ENCODE assay signal across 30 cellular contexts in the genomic region with DNA sequence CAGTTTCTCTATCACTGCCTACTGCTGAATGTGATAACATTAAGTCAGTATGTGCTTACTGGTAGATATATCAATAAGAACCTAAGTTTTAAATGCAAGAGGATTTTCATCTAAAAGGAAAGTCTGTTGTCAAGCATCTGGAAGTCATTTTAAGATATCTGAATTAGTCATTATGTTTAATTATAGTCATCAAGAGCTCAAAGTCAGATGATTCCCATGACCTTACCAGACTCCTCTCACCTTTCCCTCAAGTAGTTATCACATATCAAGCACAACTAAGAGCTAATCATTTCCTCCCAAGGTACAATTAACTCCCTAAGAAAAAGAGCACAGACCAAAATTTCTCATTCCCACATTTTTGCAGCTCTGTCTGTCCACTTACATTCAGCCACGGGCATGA. TPM values are rescaled to one million over a fixed set of nuclear protein-coding genes. Genes with fewer than 3 reads are reported as not detected.
DNase-seq lines count a peak whose midpoint lies in the region; ATAC-seq, FAIRE-seq and TF ChIP-seq lines count a peak whose summit lies in the region.
"Had no signal": no experiment of that assay in that cellular context is flagged by ENCODE, and none has a peak within 500 bp of the region (broad histone marks: within the 10 kb centered on the region; RNA-seq: fewer than 3 reads in every experiment).

No MANE protein-coding gene starts in this region.

- H3K9me2 ChIP-seq in GM23248 (ENCODE audit: insufficient read depth), result no peaks in the 10 kb centered on the region

- POLR2A ChIA-PET in GM12878 (lab: Charles Lee), result no interaction called here

- in situ Hi-C loops in GM23248 (cut with MboI) (no loop called here), GM12878 (cut with MboI) (no loop called here)

- no peak overlapping the region for H3K23ac ChIP-seq in mesendoderm (ENCODE audit: low read length)
- H3K23ac ChIP-seq in H9 (ENCODE audit: insufficient read length, low read depth, low read length), result no peak overlapping the region

- no peak overlapping the region for H4K8ac ChIP-seq in mesendoderm (ENCODE audit: low read depth, low read length)
- H4K8ac ChIP-seq in H9 (replicated peaks; ENCODE audit: insufficient read length, low read depth, low read length), result no peak overlapping the region

- SMC1A ChIA-PET in GM12878 (lab: Charles Lee; ENCODE audit: uncharacterized antibody, unreplicated experiment), result interaction anchor here (0.7 kb wide), 1 partner anchor 13 kb away, joined by 3 read pairs; no protein-coding TSS in a partner anchor

- no peak overlapping the region for H4K91ac ChIP-seq in H9 (ENCODE audit: insufficient read length, low read depth, low read length)

- no peak overlapping the region for H3K14ac ChIP-seq in H9 (ENCODE audit: insufficient read depth, low read length)

- peaks cover 0 to 2% of the 10 kb centered on the region in 2 experiments; a peak in 1 of 5 replicates for H3K9me3 Mint-ChIP-seq in H9
- H3K9me3 Mint-ChIP-seq: activated naive CD4-positive, alpha-beta T cell treated with anti-CD3 and anti-CD28 coated beads, Interleukin-2, amount 10 ng/mL, durations not matched to agents 7 days and 5 days had no signal

- H3K27me3 ChIP-seq in GM23248 (replicated peaks; ENCODE audit: insufficient read depth) (no peaks in the 10 kb centered on the region), GM12878 (replicated peaks in 1 of 2; ENCODE audit: control insufficient read depth in 2 of 2, insufficient read depth in 2 of 2, low read length in 1 of 2) (no peaks in the 10 kb centered on the region), mesendoderm (ENCODE audit: insufficient read depth, low read length, poor library complexity) (no peaks in the 10 kb centered on the region), H9 (ENCODE audit: insufficient read depth, low read length) (no peaks in the 10 kb centered on the region)
- H3K27me3 ChIP-seq: dorsolateral prefrontal cortex, neutrophil, thyroid gland had no signal

- no peak overlapping the region for H2BK12ac ChIP-seq in H9 (ENCODE audit: insufficient read length, low read depth, low read length)

- H2BK15ac ChIP-seq in mesendoderm (replicated peaks; ENCODE audit: low read depth) (no peak overlapping the region), H9 (ENCODE audit: low read depth, low read length) (no peak overlapping the region)

- H3K27ac Mint-ChIP-seq in H9, result no peak overlapping the region
- H3K27ac Mint-ChIP-seq: activated naive CD4-positive, alpha-beta T cell treated with anti-CD3 and anti-CD28 coated beads, Interleukin-2, amount 10 ng/mL, durations not matched to agents 7 days and 5 days had no signal

- H3K23me2 ChIP-seq in H9 (ENCODE audit: insufficient read length, low read depth, low read length, poor library complexity, severe bottlenecking), result no peaks in the 10 kb centered on the region

- H3K4ac ChIP-seq in mesendoderm (ENCODE audit: low read depth, low read length) (no peak overlapping the region), H9 (ENCODE audit: low read depth, low read length) (no peak overlapping the region)

- CTCF ChIA-PET in GM12878 (lab: Yijun Ruan, JAX), result interaction anchor here (1.6 to 1.8 kb wide), 2 partner anchors 70 to 857 kb away, joined by 4 read pairs; no protein-coding TSS in a partner anchor

- no TSS peak for BruUV-seq in GM12878 (replicated peaks; lab: Mats Ljungman, UMichigan)

- no peaks in the 10 kb centered on the region for H4K20me1 ChIP-seq in GM23248 (ENCODE audit: insufficient read depth)
- no peaks in the 10 kb centered on the region for H4K20me1 ChIP-seq in GM12878 (ENCODE audit: control insufficient read depth, insufficient read depth)
- H4K20me1 ChIP-seq in H9 (ENCODE audit: control insufficient read depth, insufficient read depth, insufficient read length), result no peaks in the 10 kb centered on the region

- H3K4me1 ChIP-seq in GM23248 (ENCODE audit: insufficient read depth), result peaks cover 10% of the 10 kb centered on the region
- H3K4me1 ChIP-seq in GM12878 (ENCODE audit: control insufficient read depth, insufficient read depth, low read length), result no peaks in the 10 kb centered on the region
- H3K4me1 ChIP-seq in mesendoderm (ENCODE audit: control insufficient read depth, low read depth, low read length), result peaks cover 2% of the 10 kb centered on the region
- H3K4me1 ChIP-seq in H9 (ENCODE audit: insufficient read depth, low read length), result no peaks in the 10 kb centered on the region

- H2BK120ac ChIP-seq in mesendoderm (ENCODE audit: low read depth, low read length), result no peak overlapping the region
- no peak overlapping the region for H2BK120ac ChIP-seq in H9 (ENCODE audit: low read depth, low read length, poor library complexity, severe bottlenecking)

- no peaks in the 10 kb centered on the region for H3K79me2 ChIP-seq in GM23248 (ENCODE audit: insufficient read depth)
- no peaks in the 10 kb centered on the region for H3K79me2 ChIP-seq in GM12878 (ENCODE audit: control insufficient read depth, insufficient read depth, low read length)
- no peaks in the 10 kb centered on the region for H3K79me2 ChIP-seq in mesendoderm (ENCODE audit: control insufficient read depth, insufficient read depth, low read length)
- no peaks in the 10 kb centered on the region for H3K79me2 ChIP-seq in H9 (ENCODE audit: insufficient read depth, low read length)

- peaks cover 7 to 10% of the 10 kb centered on the region in 2 experiments for H3K4me1 Mint-ChIP-seq in H9
- H3K4me1 Mint-ChIP-seq: activated naive CD4-positive, alpha-beta T cell treated with anti-CD3 and anti-CD28 coated beads, Interleukin-2, amount 10 ng/mL, durations not matched to agents 7 days and 5 days had no signal

- H3K9me3 ChIP-seq in GM23248 (ENCODE audit: low read depth) (no peaks in the 10 kb centered on the region), GM12878 (replicated peaks; ENCODE audit: control insufficient read depth, insufficient read depth, low read length) (no peaks in the 10 kb centered on the region), H9 (ENCODE audit: control insufficient read depth, low read depth, low read length) (no peaks in the 10 kb centered on the region)
- H3K9me3 ChIP-seq: neutrophil, thyroid gland had no signal

- H2BK5ac ChIP-seq in mesendoderm (ENCODE audit: low read length) (no peak overlapping the region), H9 (ENCODE audit: insufficient read length, low read length) (no peak overlapping the region)

- DNase-seq in activated CD4-positive, CD25-positive, alpha-beta regulatory T cell treated with anti-CD3 and anti-CD28 coated beads, Interleukin-2, amount 50 U/mL, for 72 hours, result no peak
- DNase-seq in GM23248, result peak; percentile 39
- no peak for DNase-seq in GM12878 (ENCODE audit: low read depth, low spot score)
- no peak for DNase-seq in mesendoderm
- no peak for DNase-seq in H9
- DNase-seq: 8988T; activated CD4-positive, alpha-beta T cell treated with anti-CD3 and anti-CD28 coated beads, Interleukin-2, amount 50 U/mL, for 48 hours; activated CD8-positive, alpha-beta memory T cell treated with anti-CD3 and anti-CD28 coated beads, Interleukin-2, amount 50 U/mL, for 48 hours; activated naive CD4-positive, alpha-beta T cell treated with anti-CD3 and anti-CD28 coated beads, Interleukin-2, amount 10 ng/mL, durations not matched to agents 7 days and 5 days; AML-193; anterior cingulate cortex; DMS79; dorsolateral prefrontal cortex; foreskin melanocyte; H7; MM.1S; NCI-H1436; NCI-H524; stimulated activated CD4-positive, alpha-beta T cell treated with anti-CD3 and anti-CD28 coated beads, Interleukin-2, amount 100 ng/mL, for 48 hours; stimulated activated naive CD4-positive, alpha-beta T cell; thyroid gland had no signal

- H2AK5ac ChIP-seq in mesendoderm (ENCODE audit: low read length), result no peak overlapping the region
- no peak overlapping the region for H2AK5ac ChIP-seq in H9 (ENCODE audit: insufficient read length, low read length)

- no peak overlapping the region for H3K4me3 ChIP-seq in GM23248
- no peak overlapping the region for H3K4me3 ChIP-seq in GM12878
- no peak overlapping the region for H3K4me3 ChIP-seq in mesendoderm (ENCODE audit: low read length)
- H3K4me3 ChIP-seq: dorsolateral prefrontal cortex, K562, lung, SK-N-MC, smooth muscle cell, thyroid gland had no signal

- H3K18ac ChIP-seq in mesendoderm (ENCODE audit: low read length) (no peak overlapping the region), H9 (ENCODE audit: insufficient read length, low read depth, low read length) (no peak overlapping the region)

- H3T11ph ChIP-seq in H9 (ENCODE audit: low read length), result no peak overlapping the region

- no peaks in the 10 kb centered on the region for H3F3A ChIP-seq in GM23248 (ENCODE audit: insufficient read depth)

- 38 to 42% methylated on average over 1 of the region's 1 CpG for WGBS in GM23248 (ENCODE audit: low coverage in 1 of 2, low lambda C conversion rate in 2 of 2, missing lambda C conversion rate in 2 of 2), 2 experiments
- WGBS in GM12878 (ENCODE audit: insufficient coverage, insufficient replicate concordance, low lambda C conversion rate, missing lambda C conversion rate), result 56% methylated on average over 1 of the region's 1 CpG
- no CpG with 5 or more reads among the region's 1 CpG for WGBS in mesendoderm (ENCODE audit: extremely low coverage, insufficient coverage, low lambda C conversion rate)
- WGBS in H9 (ENCODE audit: extremely low coverage, insufficient read length, low lambda C conversion rate), result no CpG with 5 or more reads among the region's 1 CpG

- no peak for FAIRE-seq in GM12878 (lab: Jason Lieb, UNC)
- FAIRE-seq: K562, keratinocyte had no signal

- H3K27me3 Mint-ChIP-seq in H9 (ENCODE audit: low read depth), result no peaks in the 10 kb centered on the region
- H3K27me3 Mint-ChIP-seq: activated naive CD4-positive, alpha-beta T cell treated with anti-CD3 and anti-CD28 coated beads, Interleukin-2, amount 10 ng/mL, durations not matched to agents 7 days and 5 days had no signal

- H3K79me1 ChIP-seq in mesendoderm (ENCODE audit: low read length) (peaks cover 4% of the 10 kb centered on the region), H9 (ENCODE audit: insufficient read depth, low read depth, low read length, poor library complexity, severe bottlenecking) (no peaks in the 10 kb centered on the region)

- TF ChIP-seq CTCF in GM12878 (IDR thresholded peaks at IDR 0.05 in 2 of 3, conservative IDR thresholded peaks at IDR 0.05 in 1 of 3; ENCODE audit: control insufficient read depth in 2 of 3, extremely low read depth in 1 of 3, insufficient read depth in 1 of 3, low read depth in 3 of 3, low read length in 3 of 3), result no peak
- no peak for TF ChIP-seq CTCF in H9 (conservative IDR thresholded peaks at IDR 0.05)

- peaks cover 42% of the 10 kb centered on the region for H3K36me3 ChIP-seq in GM23248 (ENCODE audit: low read depth)
- H3K36me3 ChIP-seq in GM12878 (ENCODE audit: control insufficient read depth in 2 of 2, insufficient read depth in 2 of 2, low read length in 1 of 2), result peaks cover 4 to 27% of the 10 kb centered on the region in 2 experiments
- peaks cover 8% of the 10 kb centered on the region for H3K36me3 ChIP-seq in mesendoderm (ENCODE audit: control insufficient read depth, insufficient read depth, low read length)
- H3K36me3 ChIP-seq: thyroid gland had no signal

- H2BK20ac ChIP-seq in H9 (ENCODE audit: low read depth, low read length, poor library complexity, severe bottlenecking), result no peak overlapping the region

- TF ChIP-seq POLR2A in GM12878 (IDR thresholded peaks at IDR 0.05; ENCODE audit: low read depth, low read length), result no peak

- intact Hi-C loops in GM12878 (cut with micrococcal nuclease; ENCODE audit: unreplicated experiment), result no loop called here

- H3K4me3 Mint-ChIP-seq in H9, result no peak overlapping the region
- H3K4me3 Mint-ChIP-seq: activated naive CD4-positive, alpha-beta T cell treated with anti-CD3 and anti-CD28 coated beads, Interleukin-2, amount 10 ng/mL, durations not matched to agents 7 days and 5 days had no signal

- H3K27ac ChIP-seq in GM23248 (no peak overlapping the region), GM12878 (ENCODE audit: control insufficient read depth, insufficient read depth) (no peak overlapping the region), mesendoderm (ENCODE audit: low read depth, low read length) (peak overlapping the region; percentile 27), H9 (ENCODE audit: insufficient read length, low read depth, low read length) (no peak overlapping the region)
- H3K27ac ChIP-seq: dorsolateral prefrontal cortex, neutrophil, SK-N-MC, thyroid gland had no signal

- peak; percentile 35 to 48 for ATAC-seq in activated CD4-positive, CD25-positive, alpha-beta regulatory T cell treated with anti-CD3 and anti-CD28 coated beads, Interleukin-2, amount 50 U/mL, for 24 hours
- ATAC-seq in GM12878 (no peak), HG03039 (IDR thresholded peaks at IDR 0.05; ENCODE audit: unreplicated experiment) (no peak), GM18870 (IDR thresholded peaks at IDR 0.05; ENCODE audit: unreplicated experiment) (no peak)
- ATAC-seq: K562 had no signal

- no peak overlapping the region for H3K9ac ChIP-seq in GM23248
- no peak overlapping the region for H3K9ac ChIP-seq in GM12878 (ENCODE audit: control insufficient read depth, insufficient read depth, low read length)
- no peak overlapping the region for H3K9ac ChIP-seq in mesendoderm (ENCODE audit: low read length)
- no peak overlapping the region for H3K9ac ChIP-seq in H9 (ENCODE audit: extremely low read depth, insufficient read length, low read length)

- H4K5ac ChIP-seq in mesendoderm (ENCODE audit: low read length) (no peak overlapping the region), H9 (ENCODE audit: insufficient read length, low read depth, low read length) (no peak overlapping the region)

- H3K4me2 ChIP-seq in GM23248 (ENCODE audit: unreplicated experiment) (no peak overlapping the region), GM12878 (ENCODE audit: control insufficient read depth, insufficient read depth) (no peak overlapping the region), mesendoderm (ENCODE audit: low read length) (no peak overlapping the region), H9 (ENCODE audit: insufficient read depth, insufficient read length, low read length) (no peak overlapping the region)
- H3K4me2 ChIP-seq: smooth muscle cell had no signal

- TF ChIP-seq EP300 in GM12878 (IDR thresholded peaks at IDR 0.05; ENCODE audit: borderline replicate concordance in 1 of 2, control insufficient read depth in 1 of 2, low read depth in 2 of 2, low read length in 2 of 2), result no peak

- TF ChIP-seq RAD21 in GM12878 (IDR thresholded peaks at IDR 0.05; ENCODE audit: insufficient read depth, low read depth, low read length), result no peak

- peaks cover 90 to 96% (median 94%) of the 10 kb centered on the region in 3 experiments for H3K36me3 Mint-ChIP-seq in H9 (ENCODE audit: insufficient read depth in 1 of 3, low read depth in 3 of 3)

- no peak overlapping the region for H2AFZ ChIP-seq in GM23248
- H2AFZ ChIP-seq in GM12878 (ENCODE audit: control insufficient read depth, low read depth, low read length), result no peak overlapping the region
- no peak overlapping the region for H2AFZ ChIP-seq in H9 (ENCODE audit: low read length)

- RAD21 ChIA-PET in GM12878 (lab: Charles Lee; ENCODE audit: unreplicated experiment), result no interaction called here

- H3K56ac ChIP-seq in mesendoderm (ENCODE audit: low read length) (no peak overlapping the region), H9 (ENCODE audit: insufficient read length, low read depth, low read length) (no peak overlapping the region)

RNA-seq across cellular contexts. Expression of a gene that starts 45.5 kb away (rescaled TPM):
- 28.2 and 37.1 TPM in 2 replicates for total RNA-seq in GM23248 (2014; rRNA removed; shearing (Covaris generic))
- polyA plus RNA-seq in GM23248 (2016; fragmentation: Nextera tagmentation; extraction: Ambion mirVana) (32.0 and 34.3 TPM in 2 replicates), GM12878 (2011; rRNA removed) (51.7 and 77.0 TPM in 2 replicates), GM12878 (2014; fragmentation: Illumina TruSeq; extraction: Trizol) (86.6 and 102 TPM in 2 replicates), GM12878 (2014; fragmentation: Nextera tagmentation; extraction: Ambion mirVana) (100 to 1,000 TPM in 1 of 2 experiments, 10 to 100 TPM in 1; 62.3 to 108 TPM), GM12878 (2014; rRNA removed) (44.9 and 55.8 TPM in 2 replicates), GM12878 (2016; fragmentation: Nextera tagmentation; extraction: Ambion mirVana) (10 to 100 TPM; 88.4 to 89.5 TPM)
- total RNA-seq in GM12878 (2013; cell fraction: nucleolus; rRNA removed), result 179 and 185 TPM in 2 replicates
- total RNA-seq in GM12878 (2014; rRNA removed) (53.1 and 63.2 TPM in 2 replicates), GM12878 (2014; rRNA removed; fragmentation: Illumina TruSeq; extraction: Trizol) (108 and 117 TPM in 2 replicates), GM12878 (2021) (63.6 and 75.7 TPM in 2 replicates), H9 (2021) (102 and 105 TPM in 2 replicates)
- 24.8 TPM for polyA plus RNA-seq in GM12878 (2011; ENCODE audit: low read depth)
- 22.1 and 23.1 TPM in 2 replicates for polyA plus RNA-seq in GM12878 (2011; cell fraction: cytosol; rRNA removed)
- 50.4 and 58.4 TPM in 2 replicates for polyA plus RNA-seq in GM12878 (2011; cell fraction: nucleus; rRNA removed)
- polyA plus RNA-seq in GM12878 (2012), result 36.5 and 37.8 TPM in 2 replicates
- polyA minus RNA-seq in GM12878 (2011; rRNA and poly(A)+ RNA removed), result 28.1 and 41.2 TPM in 2 replicates
- 15.2 and 17.5 TPM in 2 replicates for polyA minus RNA-seq in GM12878 (2011; cell fraction: cytosol; rRNA and poly(A)+ RNA removed)
- 45.5 and 76.6 TPM in 2 replicates for polyA minus RNA-seq in GM12878 (2011; cell fraction: nucleus; rRNA and poly(A)+ RNA removed)
- 137 TPM for polyA plus RNA-seq in mesendoderm (2013, experiment 1 of 2)
- 120 TPM for polyA plus RNA-seq in mesendoderm (2013, experiment 2 of 2)

Comparison
In these comparisons a context has a peak if more than half of its experiments do, and no peak if none do; other contexts are left out.
1. ATAC-seq: peak in activated CD4-positive, CD25-positive, alpha-beta regulatory T cell treated with anti-CD3 and anti-CD28 coated beads, Interleukin-2, amount 50 U/mL, for 24 hours (2 of 2); none in GM12878 (single experiment), HG03039 (single experiment) and GM18870 (single experiment).